3 cellular contexts compared by ENCODE assay signal in the genomic region with DNA sequence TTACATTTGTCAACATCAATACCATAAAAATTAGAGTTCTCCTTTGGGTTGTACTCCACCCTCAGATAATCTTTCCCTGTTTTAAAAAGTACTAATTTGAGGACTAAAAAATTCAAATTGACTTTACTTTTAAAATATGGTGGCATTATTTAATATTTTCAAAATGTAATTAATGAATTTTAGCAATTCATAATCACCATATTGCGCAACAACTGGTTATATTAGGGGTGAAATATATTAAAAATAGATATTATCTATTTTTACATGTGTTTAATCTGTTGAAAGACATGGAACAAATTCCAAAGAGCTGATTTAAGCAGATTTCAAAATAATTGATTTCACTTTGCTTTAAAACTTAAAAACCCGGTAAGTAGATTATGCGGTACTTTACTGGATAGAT.
A peak's percentile ranks its signal among the peaks of the same experiment; 100 is the strongest.
TF ChIP-seq lines count a peak whose summit lies in the region.

No MANE protein-coding gene starts in this region.

TF ChIP-seq in HepG2, 621 proteins besides CTCF, POLR2A, EP300 and RAD21:
- TF ChIP-seq ZFP41 (CRISPR knock-in tag; IDR thresholded peaks at IDR 0.05; ENCODE audit: borderline replicate concordance) (no peak), HNF4G (IDR thresholded peaks at IDR 0.05; ENCODE audit: borderline replicate concordance, low read depth, low read length) (no peak), HNF4G (CRISPR knock-in tag; IDR thresholded peaks at IDR 0.05; ENCODE audit: borderline replicate concordance, low read depth) (no peak), CEBPB (IDR thresholded peaks at IDR 0.05; ENCODE audit: borderline replicate concordance, low read depth, low read length) (peak; percentile 57; the same call in 1 of the 2 replicates), ZNF891 (CRISPR knock-in tag; IDR thresholded peaks at IDR 0.05) (no peak), XBP1 (CRISPR knock-in tag; IDR thresholded peaks at IDR 0.05) (no peak), ELF4 (CRISPR knock-in tag; IDR thresholded peaks at IDR 0.05; ENCODE audit: borderline replicate concordance) (no peak)

TF ChIP-seq in Ishikawa, 13 proteins besides CTCF, POLR2A, EP300 and RAD21:
- TF ChIP-seq CEBPB (IDR thresholded peaks at IDR 0.05) (peak; percentile 39; the same call in 1 of the 2 replicates), MAX (IDR thresholded peaks at IDR 0.05) (no peak), TEAD4 (IDR thresholded peaks at IDR 0.05) (no peak), YY1 (IDR thresholded peaks at IDR 0.05; ENCODE audit: low read depth) (no peak)
- TF ChIP-seq, protein P1, sequence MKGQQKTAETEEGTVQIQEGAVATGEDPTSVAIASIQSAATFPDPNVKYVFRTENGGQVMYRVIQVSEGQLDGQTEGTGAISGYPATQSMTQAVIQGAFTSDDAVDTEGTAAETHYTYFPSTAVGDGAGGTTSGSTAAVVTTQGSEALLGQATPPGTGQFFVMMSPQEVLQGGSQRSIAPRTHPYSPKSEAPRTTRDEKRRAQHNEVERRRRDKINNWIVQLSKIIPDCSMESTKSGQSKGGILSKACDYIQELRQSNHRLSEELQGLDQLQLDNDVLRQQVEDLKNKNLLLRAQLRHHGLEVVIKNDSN (IDR thresholded peaks at IDR 0.05) = no peak

TF ChIP-seq in H1, 55 proteins besides CTCF, POLR2A, EP300 and RAD21:
- no peak for TF ChIP-seq BCL11A (IDR thresholded peaks at IDR 0.05; ENCODE audit: low read depth in 2 of 2, low read length in 2 of 2)
- TF ChIP-seq CEBPB (IDR thresholded peaks at IDR 0.05; ENCODE audit: low read depth, low read length) = peak; percentile 94
TF ChIP-seq in H1: peak in this region for 1.
